In the genomic region with DNA sequence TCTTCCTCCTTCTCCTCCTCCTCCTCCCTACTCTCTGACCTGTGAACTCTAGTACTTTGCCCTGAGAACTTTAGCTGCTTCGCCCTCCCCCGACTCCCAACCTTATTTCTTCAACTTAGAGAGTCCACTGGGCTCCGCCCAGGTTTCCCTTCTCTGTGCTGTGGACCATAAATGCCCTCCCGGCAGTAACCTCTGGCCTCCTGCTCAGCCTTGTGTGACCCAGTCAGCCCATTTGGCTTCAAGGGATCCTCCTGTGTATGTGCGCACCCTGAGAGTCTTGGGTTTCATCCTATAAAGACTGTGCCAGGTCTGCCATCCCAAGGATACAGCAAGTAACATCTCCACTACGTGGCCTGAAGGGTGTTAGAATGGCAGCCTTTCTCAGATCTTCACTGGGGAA, we compare ENCODE assay signal across 31 cellular contexts.
"Had no signal": no experiment of that assay in that cellular context is flagged by ENCODE, and none has a peak within 500 bp of the region (broad histone marks: within the 10 kb centered on the region; RNA-seq: fewer than 3 reads in every experiment).

No MANE protein-coding gene starts in this region.

- H3K27me3 ChIP-seq: body of pancreas, gastrocnemius medialis had no signal

- DNase-seq: activated CD4-positive, alpha-beta memory T cell treated with anti-CD3 and anti-CD28 coated beads for 36 hours; activated CD4-positive, alpha-beta T cell treated with anti-CD3 and anti-CD28 coated beads for 36 hours; activated CD4-positive, alpha-beta T cell treated with anti-CD3 and anti-CD28 coated beads, Interleukin-2, amount 10 ng/mL, durations not matched to agents 24 days and 14 days; activated CD4-positive, CD25-positive, alpha-beta regulatory T cell; activated CD4-positive, CD25-positive, alpha-beta regulatory T cell treated with anti-CD3 and anti-CD28 coated beads, Interleukin-2, amount 50 U/mL, for 72 hours; activated CD8-positive, alpha-beta memory T cell treated with anti-CD3 and anti-CD28 coated beads, Interleukin-2, amount 10 ng/mL, durations not matched to agents 7 days and 5 days; activated CD8-positive, alpha-beta memory T cell treated with anti-CD3 and anti-CD28 coated beads, Interleukin-2, amount 50 U/mL, for 4 hours; activated CD8-positive, alpha-beta T cell treated with anti-CD3 and anti-CD28 coated beads, Interleukin-2, amount 10 ng/mL, durations not matched to agents 7 days and 5 days; activated effector memory CD4-positive, alpha-beta T cell treated with anti-CD3 and anti-CD28 coated beads, Interleukin-2, amount 50 U/mL, for 16 hours; activated naive CD4-positive, alpha-beta T cell treated with anti-CD3 and anti-CD28 coated beads for 36 hours; activated naive CD8-positive, alpha-beta T cell treated with anti-CD3 and anti-CD28 coated beads for 36 hours; activated naive CD8-positive, alpha-beta T cell treated with anti-CD3 and anti-CD28 coated beads, Interleukin-2, amount 50 U/mL, for 24 hours; activated T-cell treated with anti-CD3 and anti-CD28 coated beads, Interleukin-2, amount 50 U/mL, for 1 hour; activated T-cell treated with anti-CD3 and anti-CD28 coated beads, Interleukin-2, amount 50 U/mL, for 48 hours; adrenal gland; amygdala; aorta; body of pancreas; caudate nucleus; cortex of kidney; dermis blood vessel endothelial cell; effector CD4-positive, alpha-beta T cell; effector memory CD8-positive, alpha-beta T cell; foreskin fibroblast; gastrocnemius medialis; glutamatergic neuron; T-helper 2 cell had no signal

- H3K9me3 Mint-ChIP-seq: activated CD4-positive, alpha-beta memory T cell treated with anti-CD3 and anti-CD28 coated beads for 36 hours; activated CD4-positive, alpha-beta T cell treated with anti-CD3 and anti-CD28 coated beads, Interleukin-2, amount 10 ng/mL, durations not matched to agents 24 days and 14 days; activated naive CD4-positive, alpha-beta T cell treated with anti-CD3 and anti-CD28 coated beads for 36 hours; activated naive CD4-positive, alpha-beta T cell treated with anti-CD3 and anti-CD28 coated beads, Interleukin-2, amount 50 U/mL, for 24 hours; activated naive CD8-positive, alpha-beta T cell treated with anti-CD3 and anti-CD28 coated beads for 36 hours; activated naive CD8-positive, alpha-beta T cell treated with anti-CD3 and anti-CD28 coated beads, Interleukin-2, amount 50 U/mL, for 24 hours; activated T-helper 1 cell treated with anti-CD3 and anti-CD28 coated beads, Interleukin-12 subunit alpha, Interleukin-12 subunit beta, Interleukin-2, Interleukin-4 antibody, amounts not matched to agents 30 ng/mL and 10 ng/mL and 1 ng/mL, durations not matched to agents 14 hours and 24 hours and 36 hours; activated T-helper 2 cell treated with anti-CD3 and anti-CD28 coated beads, Interferon-gamma antibody, Interleukin-2, Interleukin-4, amounts not matched to agents 10 μg/mL and 5 μg/mL and 100 μg/mL, durations not matched to agents 14 hours and 24 hours and 36 hours; effector memory CD8-positive, alpha-beta T cell had no signal

- H3K4me1 Mint-ChIP-seq: activated naive CD4-positive, alpha-beta T cell treated with anti-CD3 and anti-CD28 coated beads, Interleukin-2, amount 50 U/mL, for 24 hours; activated naive CD8-positive, alpha-beta T cell treated with anti-CD3 and anti-CD28 coated beads for 36 hours; activated naive CD8-positive, alpha-beta T cell treated with anti-CD3 and anti-CD28 coated beads, Interleukin-2, amount 50 U/mL, for 24 hours had no signal

- ATAC-seq: activated CD4-positive, alpha-beta T cell treated with anti-CD3 and anti-CD28 coated beads for 36 hours; activated CD8-positive, alpha-beta memory T cell treated with anti-CD3 and anti-CD28 coated beads, Interleukin-2, amount 10 ng/mL, durations not matched to agents 7 days and 5 days; activated CD8-positive, alpha-beta T cell treated with anti-CD3 and anti-CD28 coated beads, Interleukin-2, amount 10 ng/mL, durations not matched to agents 7 days and 5 days; activated naive CD8-positive, alpha-beta T cell treated with anti-CD3 and anti-CD28 coated beads, Interleukin-2, amount 50 U/mL, for 24 hours; body of pancreas; effector memory CD8-positive, alpha-beta T cell; esophagus mucosa; gastrocnemius medialis had no signal

- H3K4me3 Mint-ChIP-seq: activated CD4-positive, alpha-beta memory T cell treated with anti-CD3 and anti-CD28 coated beads for 36 hours; activated CD4-positive, alpha-beta T cell treated with anti-CD3 and anti-CD28 coated beads for 36 hours; activated CD4-positive, alpha-beta T cell treated with anti-CD3 and anti-CD28 coated beads, Interleukin-2, amount 10 ng/mL, durations not matched to agents 24 days and 14 days; activated CD8-positive, alpha-beta memory T cell treated with anti-CD3 and anti-CD28 coated beads, Interleukin-2, amount 10 ng/mL, durations not matched to agents 7 days and 5 days; activated CD8-positive, alpha-beta T cell treated with anti-CD3 and anti-CD28 coated beads, Interleukin-2, amount 10 ng/mL, durations not matched to agents 7 days and 5 days; activated naive CD4-positive, alpha-beta T cell treated with anti-CD3 and anti-CD28 coated beads for 36 hours; activated naive CD4-positive, alpha-beta T cell treated with anti-CD3 and anti-CD28 coated beads, Interleukin-2, amount 50 U/mL, for 24 hours; activated naive CD8-positive, alpha-beta T cell treated with anti-CD3 and anti-CD28 coated beads for 36 hours; activated naive CD8-positive, alpha-beta T cell treated with anti-CD3 and anti-CD28 coated beads, Interleukin-2, amount 50 U/mL, for 24 hours; activated T-helper 1 cell treated with anti-CD3 and anti-CD28 coated beads, Interleukin-12 subunit alpha, Interleukin-12 subunit beta, Interleukin-2, Interleukin-4 antibody, amounts not matched to agents 30 ng/mL and 10 ng/mL and 1 ng/mL, durations not matched to agents 14 hours and 24 hours and 36 hours; effector memory CD8-positive, alpha-beta T cell had no signal

- H3K36me3 ChIP-seq: adrenal gland, gastrocnemius medialis had no signal

- H3K36me3 Mint-ChIP-seq: activated CD4-positive, alpha-beta memory T cell treated with anti-CD3 and anti-CD28 coated beads for 36 hours; activated CD8-positive, alpha-beta memory T cell treated with anti-CD3 and anti-CD28 coated beads, Interleukin-2, amount 10 ng/mL, durations not matched to agents 7 days and 5 days; activated naive CD4-positive, alpha-beta T cell treated with anti-CD3 and anti-CD28 coated beads, Interleukin-2, amount 50 U/mL, for 24 hours; activated naive CD8-positive, alpha-beta T cell treated with anti-CD3 and anti-CD28 coated beads for 36 hours had no signal

- H3K4me3 ChIP-seq: adrenal gland, body of pancreas, gastrocnemius medialis had no signal

- H3K27ac ChIP-seq: adrenal gland, body of pancreas, gastrocnemius medialis had no signal

- H3K9me3 ChIP-seq: adrenal gland, body of pancreas, gastrocnemius medialis had no signal

- H3K27ac Mint-ChIP-seq: activated CD4-positive, alpha-beta memory T cell treated with anti-CD3 and anti-CD28 coated beads for 36 hours; activated CD4-positive, alpha-beta T cell treated with anti-CD3 and anti-CD28 coated beads for 36 hours; activated CD4-positive, alpha-beta T cell treated with anti-CD3 and anti-CD28 coated beads, Interleukin-2, amount 10 ng/mL, durations not matched to agents 24 days and 14 days; activated CD8-positive, alpha-beta memory T cell treated with anti-CD3 and anti-CD28 coated beads, Interleukin-2, amount 10 ng/mL, durations not matched to agents 7 days and 5 days; activated CD8-positive, alpha-beta T cell treated with anti-CD3 and anti-CD28 coated beads, Interleukin-2, amount 10 ng/mL, durations not matched to agents 7 days and 5 days; activated naive CD4-positive, alpha-beta T cell treated with anti-CD3 and anti-CD28 coated beads for 36 hours; activated naive CD4-positive, alpha-beta T cell treated with anti-CD3 and anti-CD28 coated beads, Interleukin-2, amount 50 U/mL, for 24 hours; activated naive CD8-positive, alpha-beta T cell treated with anti-CD3 and anti-CD28 coated beads for 36 hours; activated naive CD8-positive, alpha-beta T cell treated with anti-CD3 and anti-CD28 coated beads, Interleukin-2, amount 50 U/mL, for 24 hours; activated T-helper 1 cell treated with anti-CD3 and anti-CD28 coated beads, Interleukin-12 subunit alpha, Interleukin-12 subunit beta, Interleukin-2, Interleukin-4 antibody, amounts not matched to agents 30 ng/mL and 10 ng/mL and 1 ng/mL, durations not matched to agents 14 hours and 24 hours and 36 hours; activated T-helper 2 cell treated with anti-CD3 and anti-CD28 coated beads, Interferon-gamma antibody, Interleukin-2, Interleukin-4, amounts not matched to agents 10 μg/mL and 5 μg/mL and 100 μg/mL, durations not matched to agents 14 hours and 24 hours and 36 hours; effector memory CD8-positive, alpha-beta T cell had no signal

- H3K4me1 ChIP-seq: adrenal gland, body of pancreas, gastrocnemius medialis had no signal
